ENCODE assay signal across 12 cellular contexts in genomic region chr2:96407919-96408550, GRCh38.
A peak's percentile ranks its signal among the peaks of the same experiment; 100 is the strongest.
DNase-seq lines count a peak whose midpoint lies in the region; ATAC-seq and TF ChIP-seq lines count a peak whose summit lies in the region.
"Had no signal": no experiment of that assay in that cellular context is flagged by ENCODE, and none has a peak within 500 bp of the region (broad histone marks: within the 10 kb centered on the region; RNA-seq: fewer than 3 reads in every experiment).

No MANE protein-coding gene starts in this region.

- H3K4me3 ChIP-seq in breast epithelium = no peak overlapping the region
- peak overlapping the region in 1 of 4 donors; percentile 2 for H3K4me3 ChIP-seq in tibial nerve
- H3K4me3 ChIP-seq: gastroesophageal sphincter, lung, Peyer's patch had no signal

- H3K4me1 ChIP-seq in breast epithelium (peaks cover 0 to 14% of the 10 kb centered on the region in 2 donors), tibial nerve (peaks cover 0 to 63% (median 18%) of the 10 kb centered on the region in 4 donors)

- TF ChIP-seq EP300 in tibial nerve (IDR thresholded peaks at IDR 0.05) = peak in 1 of 2 donors; percentile 8

- H3K9me3 ChIP-seq in breast epithelium (no peaks in the 10 kb centered on the region), tibial nerve (no peaks in the 10 kb centered on the region)
- H3K9me3 ChIP-seq: BE2C, gastroesophageal sphincter, Peyer's patch had no signal

- DNase-seq in breast epithelium (ENCODE audit: low spot score in 2 of 2) (no peak), MCF 10A (ENCODE audit: unreplicated experiment) (no peak), tibial nerve (ENCODE audit: low spot score in 2 of 2) (no peak), epidermal melanocyte (ENCODE audit: insufficient read length, low spot score) (no peak), globus pallidus (ENCODE audit: low spot score) (no peak)
- no peak for DNase-seq in activated T-helper 2 cell treated with anti-CD3 and anti-CD28 coated beads, Interferon-gamma antibody, Interleukin-2, Interleukin-4, amounts not matched to agents 10 μg/mL and 5 μg/mL and 100 μg/mL, durations not matched to agents 14 hours and 24 hours and 36 hours (ENCODE audit: low spot score)

- H3K27ac ChIP-seq in breast epithelium = peak overlapping the region; percentile 80 to 81
- peak overlapping the region; percentile 74 for H3K27ac ChIP-seq in layer of hippocampus (ENCODE audit: low read depth, low read length)
- H3K27ac ChIP-seq in tibial nerve = peak overlapping the region; percentile 59 to 88 (median 79)

- H3K4me3 Mint-ChIP-seq in MCF 10A (ENCODE audit: unreplicated experiment) = no peak overlapping the region
- H3K4me3 Mint-ChIP-seq in activated T-helper 2 cell treated with anti-CD3 and anti-CD28 coated beads, Interferon-gamma antibody, Interleukin-2, Interleukin-4, amounts not matched to agents 10 μg/mL and 5 μg/mL and 100 μg/mL, durations not matched to agents 14 hours and 24 hours and 36 hours (ENCODE audit: low read depth) = no peak overlapping the region

- POLR2A ChIA-PET in MCF 10A (lab: Yijun Ruan, JAX) = interaction anchor here (0.6 to 1.5 kb wide), 4 partner anchors 11 to 110 kb away, joined by 3 to 10 read pairs (median 4); partner anchors contain the start of gene SNRNP200

- ATAC-seq in HG03565 (IDR thresholded peaks at IDR 0.05; ENCODE audit: unreplicated experiment) = no peak

- CTCF ChIA-PET in MCF 10A (lab: Yijun Ruan, JAX) = interaction anchor here (0.6 to 12.7 kb wide), 35 partner anchors 8 to 541 kb away, joined by 3 to 360 read pairs (median 4); partner anchors contain the start of gene NEURL3

- H3K9me3 Mint-ChIP-seq in MCF 10A (ENCODE audit: unreplicated experiment) = no peaks in the 10 kb centered on the region
- H3K9me3 Mint-ChIP-seq in activated T-helper 2 cell treated with anti-CD3 and anti-CD28 coated beads, Interferon-gamma antibody, Interleukin-2, Interleukin-4, amounts not matched to agents 10 μg/mL and 5 μg/mL and 100 μg/mL, durations not matched to agents 14 hours and 24 hours and 36 hours = no peaks in the 10 kb centered on the region

- intact Hi-C loops in breast epithelium (cut with DNase I; ENCODE audit: low total_unique reads) (loop anchor here (5.0 to 10.0 kb wide), 2 partner anchors 99 to 103 kb away; partner anchors contain the start of genes NEURL3 and SNRNP200), MCF 10A (cut with micrococcal nuclease) (loop anchor here (1.0 kb wide), 2 partner anchors 101 to 146 kb away; no protein-coding TSS in a partner anchor)
- intact Hi-C loops in activated T-helper 2 cell treated with anti-CD3 and anti-CD28 coated beads, Interferon-gamma antibody, Interleukin-2, Interleukin-4, amounts not matched to agents 10 μg/mL and 5 μg/mL and 100 μg/mL, durations not matched to agents 14 hours and 24 hours and 36 hours (cut with micrococcal nuclease) = loop anchor here (1.0 to 5.0 kb wide), 4 partner anchors 48 to 146 kb away; no protein-coding TSS in a partner anchor

- H3K27me3 ChIP-seq in breast epithelium (no peaks in the 10 kb centered on the region), layer of hippocampus (ENCODE audit: control insufficient read depth, insufficient read depth, low read length) (no peaks in the 10 kb centered on the region), tibial nerve (no peaks in the 10 kb centered on the region)
- H3K27me3 ChIP-seq: BE2C, Peyer's patch had no signal

- no peak for TF ChIP-seq POLR2A in breast epithelium (IDR thresholded peaks at IDR 0.05)
- TF ChIP-seq POLR2A in tibial nerve (IDR thresholded peaks at IDR 0.05) = no peak

- H3K36me3 Mint-ChIP-seq in MCF 10A (ENCODE audit: insufficient read depth, unreplicated experiment) = no peaks in the 10 kb centered on the region
- no peaks in the 10 kb centered on the region for H3K36me3 Mint-ChIP-seq in activated T-helper 2 cell treated with anti-CD3 and anti-CD28 coated beads, Interferon-gamma antibody, Interleukin-2, Interleukin-4, amounts not matched to agents 10 μg/mL and 5 μg/mL and 100 μg/mL, durations not matched to agents 14 hours and 24 hours and 36 hours (ENCODE audit: low read depth)

- TF ChIP-seq CTCF in breast epithelium (IDR thresholded peaks at IDR 0.05) (no peak), MCF 10A (IDR thresholded peaks at IDR 0.05; ENCODE audit: unreplicated experiment) (no peak), tibial nerve (IDR thresholded peaks at IDR 0.05) (no peak)

- no TSS peak for BruUV-seq in MCF 10A (replicated peaks; lab: Mats Ljungman, UMichigan)

- peaks cover 18% of the 10 kb centered on the region for H3K4me1 Mint-ChIP-seq in MCF 10A (ENCODE audit: insufficient read depth, unreplicated experiment)
- peaks cover 17% of the 10 kb centered on the region for H3K4me1 Mint-ChIP-seq in activated T-helper 2 cell treated with anti-CD3 and anti-CD28 coated beads, Interferon-gamma antibody, Interleukin-2, Interleukin-4, amounts not matched to agents 10 μg/mL and 5 μg/mL and 100 μg/mL, durations not matched to agents 14 hours and 24 hours and 36 hours (ENCODE audit: low read depth)

- H3K27ac Mint-ChIP-seq in MCF 10A (ENCODE audit: low read depth, unreplicated experiment) = no peak overlapping the region
- peak overlapping the region; percentile 36 for H3K27ac Mint-ChIP-seq in activated T-helper 2 cell treated with anti-CD3 and anti-CD28 coated beads, Interferon-gamma antibody, Interleukin-2, Interleukin-4, amounts not matched to agents 10 μg/mL and 5 μg/mL and 100 μg/mL, durations not matched to agents 14 hours and 24 hours and 36 hours

- peaks cover 12% of the 10 kb centered on the region for H3K27me3 Mint-ChIP-seq in MCF 10A (ENCODE audit: insufficient read depth, unreplicated experiment)
- H3K27me3 Mint-ChIP-seq in activated T-helper 2 cell treated with anti-CD3 and anti-CD28 coated beads, Interferon-gamma antibody, Interleukin-2, Interleukin-4, amounts not matched to agents 10 μg/mL and 5 μg/mL and 100 μg/mL, durations not matched to agents 14 hours and 24 hours and 36 hours (ENCODE audit: low read depth) = no peaks in the 10 kb centered on the region

- 37 to 50% methylated on average over 12 of the region's 12 CpGs for WGBS in tibial nerve, 2 donors

- no peaks in the 10 kb centered on the region for H3K36me3 ChIP-seq in breast epithelium
- no peaks in the 10 kb centered on the region for H3K36me3 ChIP-seq in tibial nerve
- H3K36me3 ChIP-seq: BE2C, gastroesophageal sphincter, Peyer's patch had no signal
